In the genomic region with DNA sequence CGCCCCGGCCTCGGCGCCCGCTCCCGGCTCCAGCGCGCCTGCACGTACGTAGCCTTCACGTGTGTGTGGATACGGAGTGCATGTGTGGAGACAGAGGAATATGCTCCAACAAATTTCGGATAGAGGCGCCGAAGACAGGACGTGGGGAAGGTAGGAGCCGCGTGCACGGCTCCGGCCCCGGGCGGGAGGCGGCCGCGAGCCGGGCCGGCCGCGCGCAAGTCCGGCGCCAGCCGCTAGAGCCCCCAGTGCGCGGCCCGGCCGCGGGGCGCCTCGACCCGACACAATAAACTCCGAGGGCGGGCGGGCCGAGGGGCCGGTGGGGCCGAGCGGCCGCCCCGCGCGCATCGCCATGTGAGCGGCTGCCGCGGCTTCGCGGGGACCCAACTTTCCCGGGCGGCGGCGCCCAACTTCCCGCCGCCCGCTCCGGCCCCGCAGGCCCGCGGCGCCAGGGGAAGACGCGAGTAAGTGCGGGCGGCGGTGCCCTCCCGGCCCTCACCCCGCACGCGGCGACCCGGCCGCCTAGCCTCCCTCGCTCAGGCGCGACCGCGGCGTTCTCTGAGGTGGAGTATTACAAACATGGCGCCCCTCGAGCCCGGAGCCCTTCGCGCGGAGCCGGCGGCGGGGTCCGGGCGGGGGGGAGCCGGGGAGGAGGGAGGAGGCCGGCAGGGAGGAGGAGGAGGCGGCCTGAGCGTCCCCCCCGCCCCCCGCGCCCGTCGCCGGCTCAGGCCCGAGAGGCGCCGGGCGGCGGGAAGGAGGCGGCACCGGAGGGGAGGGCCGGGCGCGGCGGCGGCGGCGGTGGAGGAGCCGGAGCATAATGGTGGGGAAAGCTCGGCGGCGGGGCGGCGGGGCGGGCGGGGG, we compare ENCODE assay signal across 8 cellular contexts. TPM values are rescaled to one million over a fixed set of nuclear protein-coding genes. Genes with fewer than 3 reads are reported as not detected.
DNase-seq lines count a peak whose midpoint lies in the region; ATAC-seq and TF ChIP-seq lines count a peak whose summit lies in the region.

A gene (plus strand): TSS at position 713 of the 858 bp plus-strand sequence. CDS start 44,558 bp downstream, outside the sequence.

- H3K9me3 ChIP-seq in PC-9 (ENCODE audit: insufficient read depth, low read depth) (no peaks in the 10 kb centered on the region), neuronal stem cell (replicated peaks in 1 of 2; ENCODE audit: control insufficient read depth in 2 of 2, insufficient read depth in 1 of 2, low read depth in 1 of 2, low read length in 2 of 2) (no peaks in the 10 kb centered on the region)

- no peaks in the 10 kb centered on the region for H3K36me3 ChIP-seq in PC-9 (ENCODE audit: low read depth)
- H3K36me3 ChIP-seq in neuronal stem cell (replicated peaks in 1 of 2; ENCODE audit: control insufficient read depth in 2 of 2, insufficient read depth in 2 of 2, low read length in 2 of 2) = no peaks in the 10 kb centered on the region

- H3K23ac ChIP-seq in neuronal stem cell (ENCODE audit: low read depth, low read length, poor library complexity) = peak within 1 kb of the TSS; percentile 65

- H3K4me3 ChIP-seq in PC-9 = peak within 1 kb of the TSS; percentile 77
- H3K4me3 ChIP-seq in foreskin fibroblast (ENCODE audit: low read depth in 1 of 2, low read length in 2 of 2) = peak within 1 kb of the TSS; percentile 61 to 94
- peak within 1 kb of the TSS; percentile 62 to 98 for H3K4me3 ChIP-seq in neuronal stem cell (ENCODE audit: low read length in 2 of 2)

- TF ChIP-seq CTCF in PC-9 (conservative IDR thresholded peaks at IDR 0.05) = no peak
- no peak for TF ChIP-seq CTCF in foreskin fibroblast (IDR thresholded peaks at IDR 0.05; ENCODE audit: low read depth, low read length)

- peak within 1 kb of the TSS; percentile 58 for H2BK12ac ChIP-seq in neuronal stem cell (ENCODE audit: low read length)

- POLR2A ChIA-PET in PC-9 (lab: Charles Lee; ENCODE audit: unreplicated experiment) = no interaction called here

- peak within 1 kb of the TSS; percentile 61 for H3K4ac ChIP-seq in neuronal stem cell (ENCODE audit: low read length)

- H4K20me1 ChIP-seq in PC-9 (ENCODE audit: insufficient read depth) = peaks cover 9% of the 10 kb centered on the region

- H4K91ac ChIP-seq in neuronal stem cell (ENCODE audit: low read depth, low read length, poor library complexity) = peak within 1 kb of the TSS; percentile 85

- H3K27me3 ChIP-seq in PC-9 (ENCODE audit: insufficient read depth, low read depth) (no peaks in the 10 kb centered on the region), neuronal stem cell (ENCODE audit: control insufficient read depth in 3 of 3, insufficient read depth in 3 of 3, low read depth in 1 of 3, low read length in 3 of 3) (no peaks in the 10 kb centered on the region)

- peak within 1 kb of the TSS; percentile 95 for H4K8ac ChIP-seq in neuronal stem cell (ENCODE audit: low read depth, low read length)

- CTCF ChIA-PET in PC-9 (lab: Charles Lee) = interaction anchor here (0.8 kb wide), 1 partner anchor 11 kb away, joined by 7 read pairs; no protein-coding TSS in a partner anchor

- no TSS peak for BruUV-seq in PC-9 (replicated peaks; lab: Mats Ljungman, UMichigan)

- no peak for DNase-seq in A172 (ENCODE audit: low spot score)
- peak in 1 of 2 experiments; percentile 57 for DNase-seq in PC-9
- peak; percentile 65 for DNase-seq in activated gamma-delta T cell treated with Interleukin-2 at 50 U/mL for 16 hours
- DNase-seq in foreskin fibroblast = peak; percentile 68 to 87
- peak; percentile 58 for DNase-seq in neuronal stem cell (ENCODE audit: low spot score)
- peak in 42 of 49 donors; percentile 20 to 83 (median 54) for DNase-seq in substantia nigra (lab: John Stamatoyannopoulos, UW)

- H2BK15ac ChIP-seq in neuronal stem cell (ENCODE audit: low read length) = no peak within 1 kb of the TSS

- H2AK5ac ChIP-seq in neuronal stem cell (ENCODE audit: low read depth, low read length) = peak within 1 kb of the TSS; percentile 63

- peak; percentile 63 for TF ChIP-seq POLR2A in GM18505 (IDR thresholded peaks at IDR 0.05; ENCODE audit: borderline replicate concordance, extremely low read depth, insufficient read depth, insufficient read length)

- H3K9ac ChIP-seq in neuronal stem cell (ENCODE audit: low read depth, low read length, poor library complexity) = peak within 1 kb of the TSS; percentile 99

- peak within 1 kb of the TSS; percentile 37; the same call in 1 of the 2 replicates for H3K27ac ChIP-seq in PC-9
- H3K27ac ChIP-seq in neuronal stem cell (replicated peaks; ENCODE audit: low read length) = peak within 1 kb of the TSS; percentile 80
- peak within 1 kb of the TSS; percentile 85 for H3K27ac ChIP-seq in substantia nigra (ENCODE audit: low read depth, low read length, poor library complexity, severe bottlenecking)

- H3K4me2 ChIP-seq in PC-9 (peak within 1 kb of the TSS; percentile 97), neuronal stem cell (ENCODE audit: insufficient read depth, low read length, poor library complexity, severe bottlenecking) (peak within 1 kb of the TSS; percentile 59)

- H3K9me2 ChIP-seq in PC-9 (ENCODE audit: insufficient read depth) = no peaks in the 10 kb centered on the region

- H3K79me2 ChIP-seq in PC-9 (ENCODE audit: low read depth) = peaks cover 40% of the 10 kb centered on the region

- peak within 1 kb of the TSS; percentile 99 for H3K14ac ChIP-seq in neuronal stem cell (ENCODE audit: low read length)

- H3K4me1 ChIP-seq in PC-9 (replicated peaks; ENCODE audit: insufficient read depth) (peaks cover 28% of the 10 kb centered on the region), neuronal stem cell (ENCODE audit: control insufficient read depth in 2 of 2, insufficient read depth in 1 of 2, low read depth in 1 of 2, low read length in 2 of 2) (peaks cover 8 to 14% of the 10 kb centered on the region in 2 donors)

- H3K18ac ChIP-seq in neuronal stem cell (ENCODE audit: low read length) = peak within 1 kb of the TSS; percentile 100

- ATAC-seq in GM18505 (IDR thresholded peaks at IDR 0.05; ENCODE audit: unreplicated experiment) (peak; percentile 47), HG02973 (IDR thresholded peaks at IDR 0.05; ENCODE audit: unreplicated experiment) (peak; percentile 37)

- peak within 1 kb of the TSS; percentile 87 for H2BK120ac ChIP-seq in neuronal stem cell (ENCODE audit: low read depth, low read length)

- no CpG with 5 or more reads among the region's 131 CpGs for WGBS in neuronal stem cell (ENCODE audit: extremely low coverage in 2 of 2, insufficient read length in 2 of 2, insufficient replicate concordance in 1 of 2), 2 donors

- H3F3A ChIP-seq in PC-9 (ENCODE audit: insufficient read depth, low read depth) = peaks cover 4% of the 10 kb centered on the region; the same call in 1 of the 2 replicates

- H2BK5ac ChIP-seq in neuronal stem cell (ENCODE audit: low read length) = peak within 1 kb of the TSS; percentile 73

- peaks cover 10% of the 10 kb centered on the region for H3K79me1 ChIP-seq in neuronal stem cell (ENCODE audit: low read depth, low read length)

- peak within 1 kb of the TSS; percentile 90 for H2AFZ ChIP-seq in PC-9
- H2AFZ ChIP-seq in neuronal stem cell (ENCODE audit: low read length) = peak within 1 kb of the TSS; percentile 93

- intact Hi-C loops in PC-9 (cut with micrococcal nuclease; ENCODE audit: unreplicated experiment) = no loop called here

RNA-seq across cellular contexts. Expression of the gene that starts here (rescaled TPM):
- total RNA-seq in A172 (2014; rRNA removed; shearing (Covaris generic)) = 91.1 and 113 TPM in 2 replicates
- total RNA-seq in PC-9 (2021) = 51.7 and 54.0 TPM in 2 replicates
- polyA plus RNA-seq in neuronal stem cell (2013, experiment 1 of 2) = 28.9 TPM
- polyA plus RNA-seq in neuronal stem cell (2013, experiment 2 of 2) = 28.5 TPM
